8 cellular contexts compared by ENCODE assay signal in genomic region chr6:142692942-142693341, GRCh38.
A peak's percentile ranks its signal among the peaks of the same experiment; 100 is the strongest.
DNase-seq lines count a peak whose midpoint lies in the region; ATAC-seq lines count a peak whose summit lies in the region.

No MANE protein-coding gene starts in this region.

- DNase-seq in NK-92 treated with Interleukin-12 subunit alpha and Interleukin-12 subunit beta, amount 100 ng/mL, for 24 hours (lab: John Stamatoyannopoulos, UW), result peak; percentile 31
- DNase-seq in NK-92 (lab: John Stamatoyannopoulos, UW; ENCODE audit: unreplicated experiment), result no peak
- peak; percentile 49 for DNase-seq in NCI-H345 treated with DMSO at 0.1 percent for 48 hours (lab: John Stamatoyannopoulos, UW; ENCODE audit: unreplicated experiment)
- peak; percentile 58 to 74 for DNase-seq in activated CD4-positive, alpha-beta T cell treated with anti-CD3 and anti-CD28 coated beads, Interleukin-2, amount 50 U/mL, for 48 hours
- peak; percentile 72 for DNase-seq in ecto neural progenitor cell (ENCODE audit: low spot score)
- peak; percentile 85 for DNase-seq in medulla oblongata (ENCODE audit: extremely low spot score)
- peak; percentile 46 for DNase-seq in stimulated activated CD8-positive, alpha-beta memory T cell treated with anti-CD3 and anti-CD28 coated beads, Interleukin-15, amount 100 ng/mL, for 1 hour (ENCODE audit: low read depth)

- ATAC-seq in HG02943 (IDR thresholded peaks at IDR 0.05; ENCODE audit: low read depth, unreplicated experiment), result peak; percentile 59
